ENCODE assay signal across 9 cellular contexts in the genomic region with DNA sequence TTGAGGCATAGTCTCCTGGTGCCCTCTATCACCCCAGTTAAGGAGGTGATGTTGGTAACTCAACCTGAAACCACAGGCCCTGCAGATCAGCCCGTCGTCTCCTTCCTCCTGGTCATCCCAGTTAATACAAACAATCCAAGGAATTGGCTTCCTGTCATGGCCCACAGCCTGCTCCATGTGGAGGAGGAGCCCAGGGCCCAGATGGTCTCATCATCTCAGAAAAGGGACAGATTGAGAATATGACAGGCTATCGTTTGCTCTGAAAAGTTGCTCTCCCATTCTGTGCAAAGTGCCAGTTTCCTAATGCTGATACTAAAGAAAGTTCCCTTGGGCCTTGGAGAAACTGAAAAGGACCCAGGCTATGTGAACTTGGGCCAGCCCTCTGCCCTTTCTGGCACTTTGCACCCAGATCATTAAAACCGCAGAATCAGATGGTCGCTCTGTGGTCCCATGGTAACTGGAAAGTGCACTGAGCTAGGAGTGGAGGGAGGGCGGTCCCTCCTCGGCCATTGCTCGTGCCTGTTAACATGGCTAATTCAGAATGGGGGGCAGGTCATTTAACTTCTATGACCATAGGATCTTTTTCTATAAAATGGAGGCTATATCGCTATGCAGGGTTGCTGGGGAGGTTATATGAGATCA. TPM values are rescaled to one million over a fixed set of nuclear protein-coding genes. Genes with fewer than 3 reads are reported as not detected.
A peak's percentile ranks its signal among the peaks of the same experiment; 100 is the strongest.
DNase-seq lines count a peak whose midpoint lies in the region; ATAC-seq and TF ChIP-seq lines count a peak whose summit lies in the region.
"Had no signal": no experiment of that assay in that cellular context is flagged by ENCODE, and none has a peak within 500 bp of the region (broad histone marks: within the 10 kb centered on the region; RNA-seq: fewer than 3 reads in every experiment).

No MANE protein-coding gene starts in this region.

- intact Hi-C loops in Caco-2 (cut with micrococcal nuclease; ENCODE audit: unreplicated experiment) = no loop called here
- intact Hi-C loops in Panc1 (cut with micrococcal nuclease; ENCODE audit: unreplicated experiment) = no loop called here
- intact Hi-C loops in psoas muscle (cut with DNase I) = loop anchor here in 1 of 2 donors (5.0 kb wide), 1 partner anchor 39 kb away; no protein-coding TSS in a partner anchor

- no peaks in the 10 kb centered on the region for H3K36me3 Mint-ChIP-seq in Caco-2 (ENCODE audit: insufficient read depth, unreplicated experiment)

- POLR2A ChIA-PET in Caco-2 (lab: Charles Lee) = no interaction called here
- POLR2A ChIA-PET in Panc1 (lab: Charles Lee) = no interaction called here

- H4K20me1 ChIP-seq in fibroblast of lung (ENCODE audit: control insufficient read depth, extremely low read depth, insufficient read depth, low read length) = no peaks in the 10 kb centered on the region

- H3K27ac ChIP-seq in Panc1 (ENCODE audit: low read length) (peak overlapping the region; percentile 78), fibroblast of lung (ENCODE audit: insufficient read depth, low read length) (peak overlapping the region; percentile 95), psoas muscle (peak overlapping the region; percentile 80)

- H3K36me3 ChIP-seq in Caco-2 (ENCODE audit: control insufficient read depth, insufficient read depth, low read length) = no peaks in the 10 kb centered on the region
- H3K36me3 ChIP-seq in Panc1 (ENCODE audit: control insufficient read depth, insufficient read depth, low read length) = no peaks in the 10 kb centered on the region
- no peaks in the 10 kb centered on the region for H3K36me3 ChIP-seq in fibroblast of lung (ENCODE audit: control insufficient read depth, insufficient read depth, low read length)
- no peaks in the 10 kb centered on the region for H3K36me3 ChIP-seq in psoas muscle (ENCODE audit: insufficient read depth in 1 of 2, low read depth in 1 of 2)

- H3K4me1 ChIP-seq in Caco-2 (peaks cover 34% of the 10 kb centered on the region), Panc1 (ENCODE audit: control insufficient read depth, insufficient read depth, low read length) (peaks cover 66% of the 10 kb centered on the region), fibroblast of lung (ENCODE audit: control insufficient read depth, extremely low read depth, insufficient read depth, low read length) (peaks cover 45% of the 10 kb centered on the region), psoas muscle (peaks cover 28% of the 10 kb centered on the region)

- H3K79me2 ChIP-seq in fibroblast of lung (ENCODE audit: control insufficient read depth, insufficient read depth, low read length) = no peaks in the 10 kb centered on the region

- TF ChIP-seq CTCF in Caco-2 (IDR thresholded peaks at IDR 0.05; ENCODE audit: insufficient read depth in 1 of 2, low read depth in 1 of 2, low read length in 1 of 2, severe bottlenecking in 1 of 2, unreplicated experiment in 1 of 2) (no peak), Panc1 (IDR thresholded peaks at IDR 0.05) (no peak), fibroblast of lung (conservative IDR thresholded peaks at IDR 0.05 in 1 of 2, IDR thresholded peaks at IDR 0.05 in 1 of 2; ENCODE audit: low read depth in 1 of 2, low read length in 2 of 2) (no peak), psoas muscle (IDR thresholded peaks at IDR 0.05) (no peak)

- no peaks in the 10 kb centered on the region for H3K4me1 Mint-ChIP-seq in Caco-2 (ENCODE audit: low read depth, unreplicated experiment)

- no peaks in the 10 kb centered on the region for H3K27me3 ChIP-seq in Caco-2 (replicated peaks; ENCODE audit: control insufficient read depth, insufficient read depth, low read length)
- no peaks in the 10 kb centered on the region for H3K27me3 ChIP-seq in Panc1 (ENCODE audit: control insufficient read depth, insufficient read depth, low read length)
- H3K27me3 ChIP-seq in fibroblast of lung (ENCODE audit: control insufficient read depth, insufficient read depth, low read length) = no peaks in the 10 kb centered on the region
- no peaks in the 10 kb centered on the region for H3K27me3 ChIP-seq in psoas muscle (ENCODE audit: insufficient read depth in 3 of 3, low read length in 2 of 3)

- no peak overlapping the region for H3K9ac ChIP-seq in fibroblast of lung (ENCODE audit: insufficient read depth, low read length)

- no peak overlapping the region for H3K4me3 Mint-ChIP-seq in Caco-2 (ENCODE audit: unreplicated experiment)

- CTCF ChIA-PET in Caco-2 (lab: Charles Lee) = no interaction called here
- CTCF ChIA-PET in Panc1 (lab: Charles Lee) = no interaction called here

- H3K4me2 ChIP-seq in fibroblast of lung (ENCODE audit: extremely low read depth, insufficient read depth, low read length) = peak overlapping the region; percentile 90

- no peak for ATAC-seq in Panc1
- ATAC-seq in psoas muscle = no peak
- no peak for ATAC-seq in HG03469 (IDR thresholded peaks at IDR 0.05; ENCODE audit: unreplicated experiment)
- ATAC-seq: GM12878 had no signal

- peak overlapping the region; percentile 49 for H2AFZ ChIP-seq in fibroblast of lung (ENCODE audit: low read length)

- no peaks in the 10 kb centered on the region for H3K27me3 Mint-ChIP-seq in Caco-2 (ENCODE audit: insufficient read depth, unreplicated experiment)

- in situ Hi-C loops in Panc1 (cut with HindIII; ENCODE audit: low pct_unique_long_range_greater_than_20kb, low sequenced_read_pairs) = no loop called here
- in situ Hi-C loops in KBM-7 (cut with MboI; ENCODE audit: low pct_unique_long_range_greater_than_20kb, low sequenced_read_pairs) = no loop called here

- WGBS in psoas muscle, 3 donors = 58 to 64% (median 60%) methylated on average over 9 of the region's 9 CpGs

- DNase-seq in Caco-2 (no peak), Panc1 (ENCODE audit: low read depth, low spot score) (no peak), fibroblast of lung (ENCODE audit: low read depth in 2 of 2) (no peak), psoas muscle (peak; percentile 48 to 56), KBM-7 (no peak), NCI-H1105 (lab: John Stamatoyannopoulos, UW) (no peak)
- DNase-seq in stimulated activated CD8-positive, alpha-beta memory T cell treated with anti-CD3 and anti-CD28 coated beads, Interleukin-4, amount 100 ng/mL, for 48 hours = no peak

- peak overlapping the region; percentile 38 for H3K27ac Mint-ChIP-seq in Caco-2 (ENCODE audit: unreplicated experiment)

- H3K9me3 Mint-ChIP-seq in Caco-2 (ENCODE audit: unreplicated experiment) = no peaks in the 10 kb centered on the region

- H3K4me3 ChIP-seq in Caco-2 (ENCODE audit: low read depth, low read length) (no peak overlapping the region), Panc1 (ENCODE audit: low read depth in 2 of 2, low read length in 2 of 2) (no peak overlapping the region), fibroblast of lung (replicated peaks in 1 of 4; ENCODE audit: control extremely low read depth in 1 of 4, insufficient read depth in 1 of 4, low read depth in 3 of 4, low read length in 4 of 4) (peak overlapping the region in 1 of 4 experiments; percentile 32), psoas muscle (peak overlapping the region; percentile 49)
- H3K4me3 ChIP-seq: GM12878 had no signal

- no TSS peak for BruUV-seq in Caco-2 (replicated peaks; lab: Mats Ljungman, UMichigan)
- no TSS peak for BruUV-seq in Panc1 (replicated peaks; lab: Mats Ljungman, UMichigan)

- H3K9me3 ChIP-seq in Caco-2 (no peaks in the 10 kb centered on the region), Panc1 (ENCODE audit: control insufficient read depth, insufficient read depth, low read depth, low read length) (no peaks in the 10 kb centered on the region), fibroblast of lung (ENCODE audit: control insufficient read depth, insufficient read depth, low read depth, low read length) (no peaks in the 10 kb centered on the region), psoas muscle (no peaks in the 10 kb centered on the region)

RNA-seq across cellular contexts. Expression of gene SPAAR, which starts 0.7 kb away (rescaled TPM):
- total RNA-seq in Caco-2 (2022) (not detected in 2 replicates), Panc1 (2021; ENCODE audit: unreplicated experiment) (not detected), fibroblast of lung (under 0.01 and 0.17 TPM in 2 replicates), psoas muscle (1 to 10 TPM; 2.5 to 4.6 (median 4.0) TPM)
- not detected for polyA plus RNA-seq in Panc1 (2012; ENCODE audit: insufficient read length)
- polyA plus RNA-seq in fibroblast of lung (0.34 and 0.41 TPM in 2 replicates), psoas muscle (1 to 10 TPM; 3.2 to 3.9 (median 3.6) TPM)
- 0.37 and 0.48 TPM in 2 replicates for polyA plus RNA-seq in fibroblast of lung (2012)
- polyA minus RNA-seq in fibroblast of lung (ENCODE audit: low replicate concordance) = not detected in 2 replicates
- total RNA-seq: GM12878 had no signal
- polyA plus RNA-seq: GM12878 had no signal

RNA-seq across cellular contexts. Expression of gene HRCT1, which starts 2.6 kb away (rescaled TPM):
- not detected in 2 replicates for total RNA-seq in Caco-2 (2022)
- not detected for total RNA-seq in Panc1 (2021; ENCODE audit: unreplicated experiment)
- polyA plus RNA-seq in Panc1 (2012; ENCODE audit: insufficient read length) = not detected
- total RNA-seq in fibroblast of lung = 0.26 and 1.2 TPM in 2 replicates
- 3.1 and 3.3 TPM in 2 replicates for polyA plus RNA-seq in fibroblast of lung
- polyA plus RNA-seq in fibroblast of lung (2012) = 5.9 and 6.3 TPM in 2 replicates
- polyA minus RNA-seq in fibroblast of lung (ENCODE audit: low replicate concordance) = 5.4 and 6.0 TPM in 2 replicates
- 1 to 10 TPM in 3 of 4 donors, under 1 TPM in 1; 0.95 to 4.9 (median 3.0) TPM for total RNA-seq in psoas muscle
- 1 to 10 TPM in 2 of 3 donors, under 1 TPM in 1; 0.59 to 5.4 (median 1.6) TPM for polyA plus RNA-seq in psoas muscle
- total RNA-seq: GM12878 had no signal
- polyA plus RNA-seq: GM12878 had no signal

RNA-seq across cellular contexts. Expression of gene OR13J1, which starts 38.4 kb away (rescaled TPM):
- total RNA-seq in Caco-2 (2022) = not detected in 2 replicates
- not detected for total RNA-seq in Panc1 (2021; ENCODE audit: unreplicated experiment)
- polyA plus RNA-seq in Panc1 (2012; ENCODE audit: insufficient read length) = not detected
- not detected in 2 replicates for total RNA-seq in fibroblast of lung
- polyA plus RNA-seq in fibroblast of lung = not detected in 2 replicates
- polyA plus RNA-seq in fibroblast of lung (2012) = not detected in 2 replicates
- not detected in 2 replicates for polyA minus RNA-seq in fibroblast of lung (ENCODE audit: low replicate concordance)
- not detected for total RNA-seq in psoas muscle
- polyA plus RNA-seq in psoas muscle = not detected
- total RNA-seq: GM12878 had no signal
- polyA plus RNA-seq: GM12878 had no signal

RNA-seq across cellular contexts. Expression of gene OR2S2, which starts 49.3 kb away (rescaled TPM):
- total RNA-seq in Caco-2 (2022) (not detected in 2 replicates), Panc1 (2021; ENCODE audit: unreplicated experiment) (not detected), fibroblast of lung (0.17 TPM in 1 of 2 replicates, not detected in the other), psoas muscle (not detected)
- polyA plus RNA-seq in Panc1 (2012; ENCODE audit: insufficient read length) = not detected
- polyA plus RNA-seq in fibroblast of lung (0.17 and 0.18 TPM in 2 replicates), psoas muscle (not detected)
- not detected in 2 replicates for polyA plus RNA-seq in fibroblast of lung (2012)
- polyA minus RNA-seq in fibroblast of lung (ENCODE audit: low replicate concordance) = not detected in 2 replicates
- total RNA-seq: GM12878 had no signal
- polyA plus RNA-seq: GM12878 had no signal

Comparison
In these comparisons a context has a peak if more than half of its experiments do, and no peak if none do; other contexts are left out.
1. DNase-seq: peak in psoas muscle (2 of 2); none in Caco-2 (0 of 2), Panc1 (single experiment), fibroblast of lung (0 of 2), KBM-7 (single experiment), stimulated activated CD8-positive, alpha-beta memory T cell treated with anti-CD3 and anti-CD28 coated beads, Interleukin-4, amount 100 ng/mL, for 48 hours (single experiment) and NCI-H1105 (single experiment).
2. Peak in every context shown above with its lines, with median percentiles within 50 percentile points of each other: H3K27ac ChIP-seq.